Comparison of ENCODE assay signal across 28 cellular contexts in genomic region chr20:25605146-25605545, GRCh38.
"Had no signal": no experiment of that assay in that cellular context is flagged by ENCODE, and none has a peak within 500 bp of the region (broad histone marks: within the 10 kb centered on the region; RNA-seq: fewer than 3 reads in every experiment).

No MANE protein-coding gene starts in this region.

- ATAC-seq: effector memory CD8-positive, alpha-beta T cell; left colon; left ventricle myocardium superior; lower lobe of right lung; natural killer cell treated with Interleukin-12 subunit alpha and Interleukin-12 subunit beta and Interleukin-15 and Interleukin-18, amount 100 ng/mL, for 72 hours; pancreas; right lobe of liver; stimulated activated naive CD8-positive, alpha-beta T cell treated with anti-CD3 and anti-CD28 coated beads, Interleukin-15, amount 100 ng/mL, for 72 hours had no signal

- H3K36me3 Mint-ChIP-seq: naive B cell; natural killer cell treated with Interleukin-12 subunit alpha and Interleukin-12 subunit beta and Interleukin-15 and Interleukin-18, amount 100 ng/mL, for 72 hours had no signal

- H3K4me1 Mint-ChIP-seq: immature natural killer cell, neural crest cell had no signal

- H3K36me3 ChIP-seq: esophagus squamous epithelium, lower lobe of right lung, neutrophil, pancreas, right lobe of liver, suprapubic skin, thyroid gland had no signal

- DNase-seq: cortex of kidney; effector memory CD8-positive, alpha-beta T cell; erythroblast; esophagus squamous epithelium; hypothalamus; immature natural killer cell; islet precursor cell; kidney glomerular epithelial cell; left colon; left ventricle myocardium superior; lower lobe of right lung; naive B cell; retina; right lobe of liver; stimulated activated CD4-positive, alpha-beta T cell treated with anti-CD3 and anti-CD28 coated beads, Interleukin-12 subunit alpha, Interleukin-12 subunit beta, amount 100 ng/mL, for 4 hours; stimulated activated CD4-positive, alpha-beta T cell treated with anti-CD3 and anti-CD28 coated beads, Interleukin-1b, Interleukin-23, amount 100 ng/mL, for 48 hours; stimulated activated CD4-positive, alpha-beta T cell treated with anti-CD3 and anti-CD28 coated beads, Interleukin-4, amount 100 ng/mL, for 1 hour; stimulated activated CD8-positive, alpha-beta memory T cell treated with anti-CD3 and anti-CD28 coated beads, Interleukin-4, amount 100 ng/mL, for 48 hours; stimulated activated naive CD4-positive, alpha-beta T cell; stimulated activated naive CD8-positive, alpha-beta T cell treated with anti-CD3 and anti-CD28 coated beads, Interleukin-15, amount 100 ng/mL, for 72 hours; thyroid gland; trophoblast cell had no signal

- H3K27ac ChIP-seq: esophagus squamous epithelium, lower lobe of right lung, neutrophil, pancreas, right lobe of liver, suprapubic skin, thyroid gland had no signal

- H3K4me3 Mint-ChIP-seq: effector memory CD8-positive, alpha-beta T cell; immature natural killer cell; naive B cell; natural killer cell treated with Interleukin-12 subunit alpha and Interleukin-12 subunit beta and Interleukin-15 and Interleukin-18, amount 100 ng/mL, for 72 hours; neural crest cell; stimulated activated naive CD8-positive, alpha-beta T cell treated with anti-CD3 and anti-CD28 coated beads, Interleukin-15, amount 100 ng/mL, for 72 hours had no signal

- H3K9me3 Mint-ChIP-seq: effector memory CD8-positive, alpha-beta T cell; immature natural killer cell; natural killer cell treated with Interleukin-12 subunit alpha and Interleukin-12 subunit beta and Interleukin-15 and Interleukin-18, amount 100 ng/mL, for 72 hours; stimulated activated naive CD8-positive, alpha-beta T cell treated with anti-CD3 and anti-CD28 coated beads, Interleukin-15, amount 100 ng/mL, for 72 hours had no signal

- H3K27me3 ChIP-seq: esophagus squamous epithelium, neutrophil, pancreas, right lobe of liver, suprapubic skin, thyroid gland had no signal

- H3K4me2 ChIP-seq: smooth muscle cell had no signal

- H3K27me3 Mint-ChIP-seq: effector memory CD8-positive, alpha-beta T cell; stimulated activated naive CD8-positive, alpha-beta T cell treated with anti-CD3 and anti-CD28 coated beads, Interleukin-15, amount 100 ng/mL, for 72 hours had no signal

- H3K4me1 ChIP-seq: esophagus squamous epithelium, lower lobe of right lung, pancreas, suprapubic skin had no signal

- H3K9me3 ChIP-seq: esophagus squamous epithelium, lower lobe of right lung, neutrophil, pancreas, right lobe of liver, suprapubic skin, thyroid gland had no signal

- H3K4me3 ChIP-seq: esophagus squamous epithelium, lower lobe of right lung, pancreas, right lobe of liver, smooth muscle cell, suprapubic skin, thyroid gland had no signal
